ENCODE assay signal across 28 cellular contexts in genomic region chr11:62073061-62073460, GRCh38. TPM values are rescaled to one million over a fixed set of nuclear protein-coding genes. Genes with fewer than 3 reads are reported as not detected.
A peak's percentile ranks its signal among the peaks of the same experiment; 100 is the strongest.
DNase-seq lines count a peak whose midpoint lies in the region; FAIRE-seq and TF ChIP-seq lines count a peak whose summit lies in the region.
"Had no signal": no experiment of that assay in that cellular context is flagged by ENCODE, and none has a peak within 500 bp of the region (broad histone marks: within the 10 kb centered on the region; RNA-seq: fewer than 3 reads in every experiment).

No MANE protein-coding gene starts in this region.

- no peak for FAIRE-seq in RCC 7860 (lab: Jason Lieb, UNC)
- FAIRE-seq: A204.1, GM12878, GM12892, GM18507 had no signal

- H3K9me3 Mint-ChIP-seq in nephron progenitor cell, result no peaks in the 10 kb centered on the region
- H3K9me3 Mint-ChIP-seq: CD8-positive, alpha-beta memory T cell had no signal

- TF ChIP-seq CTCF in nephron progenitor cell (IDR thresholded peaks at IDR 0.05), result no peak

- H3K36me3 Mint-ChIP-seq in nephron progenitor cell (ENCODE audit: low read depth), result no peaks in the 10 kb centered on the region
- H3K36me3 Mint-ChIP-seq: CD14-positive monocyte; CD4-positive, alpha-beta memory T cell; CD4-positive, CD25-positive, alpha-beta regulatory T cell; CD8-positive, alpha-beta memory T cell had no signal

- H3K27me3 Mint-ChIP-seq in nephron progenitor cell (ENCODE audit: low read depth, poor library complexity), result no peaks in the 10 kb centered on the region

- peak overlapping the region; percentile 13 for H3K27ac Mint-ChIP-seq in nephron progenitor cell
- H3K27ac Mint-ChIP-seq: CD4-positive, CD25-positive, alpha-beta regulatory T cell had no signal

- H3K4me1 Mint-ChIP-seq in nephron progenitor cell, result peaks cover 34% of the 10 kb centered on the region
- H3K4me1 Mint-ChIP-seq: CD14-positive monocyte; CD4-positive, alpha-beta memory T cell; CD8-positive, alpha-beta memory T cell had no signal

- peak; percentile 38 for DNase-seq in RPMI7951 (ENCODE audit: low read depth)
- DNase-seq in SK-MEL-5 (ENCODE audit: low read depth, low spot score), result peak; percentile 65
- DNase-seq in epidermal melanocyte (ENCODE audit: insufficient read length, low spot score), result peak; percentile 64
- no peak for DNase-seq in nephron progenitor cell
- DNase-seq in NCI-H2081 treated with DMSO at 0.1 percent for 48 hours (lab: John Stamatoyannopoulos, UW), result no peak
- no peak for DNase-seq in RCC 7860 (ENCODE audit: low spot score)
- DNase-seq in activated CD4-positive, alpha-beta T cell treated with anti-CD3 and anti-CD28 coated beads for 48 hours, result no peak
- DNase-seq in ureter (ENCODE audit: low spot score), result no peak
- DNase-seq: 8988T; ACHN; BE2C; C1 segment of cervical spinal cord; CD4-positive, alpha-beta memory T cell; CD4-positive, CD25-positive, alpha-beta regulatory T cell; CD8-positive, alpha-beta memory T cell; COR-L47; DMS 273 treated with DMSO at 0.1 percent for 48 hours; DMS153; DMS53; DMS79; DND-41; EL; GDM1 had no signal

- no peak overlapping the region for H3K4me3 Mint-ChIP-seq in nephron progenitor cell
- H3K4me3 Mint-ChIP-seq: CD14-positive monocyte; CD4-positive, alpha-beta memory T cell; CD4-positive, CD25-positive, alpha-beta regulatory T cell; CD8-positive, alpha-beta memory T cell had no signal

- in situ Hi-C loops in SK-MEL-5 (cut with HindIII; ENCODE audit: low pct_unique_long_range_greater_than_20kb, low sequenced_read_pairs), result no loop called here

RNA-seq across cellular contexts. Expression of gene INCENP, which starts 50.8 kb away (rescaled TPM):
- 89.0 and 105 TPM in 2 replicates for total RNA-seq in RPMI7951 (2014; rRNA removed; shearing (Covaris generic))
- total RNA-seq in SK-MEL-5 (2014; rRNA removed; shearing (Covaris generic)), result 54.5 and 61.8 TPM in 2 replicates
- polyA plus RNA-seq in SK-MEL-5 (2015; cell fraction: cytosol; rRNA removed), result 66.3 and 84.2 TPM in 2 replicates
- 61.9 and 70.5 TPM in 2 replicates for polyA plus RNA-seq in SK-MEL-5 (2015; cell fraction: nucleus; rRNA removed)
- total RNA-seq in ureter, result 14.4 TPM

Comparison
In these comparisons a context has a peak if more than half of its experiments do, and no peak if none do; other contexts are left out.
1. DNase-seq: peak in RPMI7951 (single experiment), SK-MEL-5 (single experiment) and epidermal melanocyte (single experiment); none in nephron progenitor cell (single experiment), NCI-H2081 treated with DMSO at 0.1 percent for 48 hours (single experiment), RCC 7860 (single experiment), activated CD4-positive, alpha-beta T cell treated with anti-CD3 and anti-CD28 coated beads for 48 hours (single experiment) and ureter (single experiment).